8 cellular contexts compared by ENCODE assay signal in the genomic region with DNA sequence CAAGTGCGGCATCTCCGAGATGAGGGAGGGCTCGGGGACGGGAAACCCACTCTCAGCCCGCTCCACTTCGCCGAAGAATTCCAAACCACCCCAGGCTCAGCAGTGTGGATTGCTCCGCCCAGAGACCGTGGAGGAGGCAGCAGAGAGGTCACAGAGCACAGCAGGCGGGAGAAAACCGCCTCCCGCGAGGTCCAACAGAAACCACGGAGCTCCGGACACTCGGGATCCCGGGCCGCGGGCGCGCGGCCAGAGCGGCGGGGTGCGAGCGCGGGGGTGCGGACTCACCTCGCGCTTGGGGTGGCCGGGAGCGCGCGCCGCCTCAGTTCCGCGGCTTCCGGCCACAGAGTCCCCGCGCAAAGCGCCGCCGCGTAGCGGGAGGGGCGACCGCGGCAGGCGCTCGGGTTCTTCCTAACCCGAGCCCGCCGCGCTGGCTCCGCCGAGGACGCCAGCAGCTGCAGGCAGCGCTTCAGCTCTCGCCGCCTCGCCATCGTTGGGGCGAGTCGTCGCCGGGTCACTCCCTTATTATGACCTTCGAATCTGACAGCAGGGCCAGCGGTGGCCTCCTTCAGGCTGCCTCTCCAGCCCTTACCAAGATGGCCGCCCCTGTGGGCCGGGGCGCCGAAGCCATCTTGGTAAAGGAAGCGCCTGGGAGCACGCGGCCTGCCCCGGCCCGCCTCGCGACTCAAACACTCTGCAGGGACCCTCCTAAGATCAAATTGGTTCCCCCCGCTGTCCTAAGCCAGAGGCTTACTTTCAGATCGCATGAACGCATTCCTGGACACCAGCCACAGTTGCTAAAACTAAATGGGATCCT. TPM values are rescaled to one million over a fixed set of nuclear protein-coding genes. Genes with fewer than 3 reads are reported as not detected.
DNase-seq lines count a peak whose midpoint lies in the region; ATAC-seq, FAIRE-seq and TF ChIP-seq lines count a peak whose summit lies in the region.

TSS of gene NAPEPLD (minus strand) at position 106 of the 814 bp plus-strand sequence. CDS start 20,323 bp downstream, outside the sequence.

- TF ChIP-seq EP300 in upper lobe of left lung (IDR thresholded peaks at IDR 0.05): no peak

- no peaks in the 10 kb centered on the region for H3K27me3 ChIP-seq in heart right ventricle
- no peaks in the 10 kb centered on the region for H3K27me3 ChIP-seq in upper lobe of left lung

- FAIRE-seq in GM12891 (lab: Jason Lieb, UNC): peak; percentile 85

- peaks cover 0 to 30% (median 22%) of the 10 kb centered on the region in 9 donors for H3K4me1 ChIP-seq in heart right ventricle
- peaks cover 12 to 21% (median 19%) of the 10 kb centered on the region in 4 donors for H3K4me1 ChIP-seq in upper lobe of left lung

- WGBS in adipose tissue, 3 donors: 2% methylated on average over 82 of the region's 82 CpGs
- 1 to 2% methylated on average over 82 of the region's 82 CpGs for WGBS in heart right ventricle, 2 donors
- WGBS in upper lobe of left lung, 2 donors: 6 to 20% methylated on average over 7 to 44 of the region's 82 CpGs

- H3K4me3 ChIP-seq in heart right ventricle: peak within 1 kb of the TSS; percentile 46 to 90 (median 74)
- peak within 1 kb of the TSS; percentile 55 to 77 (median 68) for H3K4me3 ChIP-seq in upper lobe of left lung

- DNase-seq in GM12891 (ENCODE audit: insufficient read length, low spot score) (peak; percentile 76), NCI-H128 (lab: John Stamatoyannopoulos, UW; ENCODE audit: unreplicated experiment) (peak; percentile 84), T follicular helper cell (ENCODE audit: low read depth) (peak; percentile 54), heart right ventricle (peak; percentile 89 to 91), posterior vena cava (ENCODE audit: low spot score) (peak; percentile 95), upper lobe of left lung (peak; percentile 88 to 98)

- intact Hi-C loops in heart right ventricle (cut with DNase I): loop anchor here in 3 of 10 donors (1.0 to 10.0 kb wide), 3 partner anchors 74 to 77 kb away; partner anchors contain the start of genes ARMC10 (in 2 of the 3) and FBXL13 (in 2 of the 3)
- intact Hi-C loops in posterior vena cava (cut with DNase I): no loop called here

- H3K27ac ChIP-seq in adipose tissue (ENCODE audit: low read depth, low read length) (peak within 1 kb of the TSS; percentile 57), heart right ventricle (peak within 1 kb of the TSS; percentile 95 to 99 (median 97)), upper lobe of left lung (peak within 1 kb of the TSS; percentile 94 to 96 (median 96))

- TF ChIP-seq POLR2A in GM12891 (IDR thresholded peaks at IDR 0.05; ENCODE audit: low read depth, low read length) (peak; percentile 70), upper lobe of left lung (IDR thresholded peaks at IDR 0.05) (peak in 3 of 4 donors; percentile 20 to 77 (median 48))

- ATAC-seq in HG02678 (IDR thresholded peaks at IDR 0.05; ENCODE audit: unreplicated experiment): peak; percentile 86
- ATAC-seq in heart right ventricle: peak; percentile 95 to 98 (median 96)
- peak; percentile 94 to 97 for ATAC-seq in upper lobe of left lung (ENCODE audit: low FRiP score in 2 of 2)

- no peaks in the 10 kb centered on the region for H3K9me3 ChIP-seq in heart right ventricle
- no peaks in the 10 kb centered on the region for H3K9me3 ChIP-seq in upper lobe of left lung

- no peaks in the 10 kb centered on the region for H3K36me3 ChIP-seq in heart right ventricle
- no peaks in the 10 kb centered on the region for H3K36me3 ChIP-seq in upper lobe of left lung

- TF ChIP-seq CTCF in heart right ventricle (IDR thresholded peaks at IDR 0.05) (peak in 2 of 9 donors; percentile 17 to 20), upper lobe of left lung (IDR thresholded peaks at IDR 0.05) (peak in 2 of 6 experiments; percentile 10 to 20)

TF ChIP-seq in GM12891, 5 proteins besides CTCF, POLR2A, EP300 and RAD21:
- no peak for TF ChIP-seq PAX5 (IDR thresholded peaks at IDR 0.05; ENCODE audit: insufficient read depth, low read length, severe bottlenecking)
- 0 out of 2 replicates have a peak, but pooled peaks have one; percentile 23 for TF ChIP-seq POU2F2 (IDR thresholded peaks at IDR 0.05; ENCODE audit: low read depth, low read length)
- peak; percentile 62 for TF ChIP-seq POLR2AphosphoS5 (IDR thresholded peaks at IDR 0.05; ENCODE audit: low read depth, low read length)
- 0 out of 2 replicates have a peak, but pooled peaks have one; percentile 28 for TF ChIP-seq TAF1 (IDR thresholded peaks at IDR 0.05; ENCODE audit: low read depth, low read length)
TF ChIP-seq in GM12891: peak in this region for 3.

RNA-seq across cellular contexts. Expression of gene NAPEPLD, which starts in this region (rescaled TPM):
- polyA plus RNA-seq in GM12891 (2012; ENCODE audit: low read depth, missing spikeins): 1.5 TPM
- polyA plus RNA-seq in adipose tissue (1 to 10 TPM; 2.2 to 5.1 (median 2.6) TPM), heart right ventricle (1 to 10 TPM; 2.1 to 3.2 TPM)
- total RNA-seq in heart right ventricle (10 to 100 TPM in 3 of 10 donors, 1 to 10 TPM in 7; 7.5 to 11.6 (median 9.0) TPM), posterior vena cava (10 to 100 TPM in 1 of 2 donors, 1 to 10 TPM in 1; 9.6 to 14.3 TPM), upper lobe of left lung (10 to 100 TPM in 4 of 6 donors, 1 to 10 TPM in 2; 8.9 to 20.8 (median 10.8) TPM)

Comparison
In these comparisons a context has a peak if more than half of its experiments do, and no peak if none do; other contexts are left out.
1. Peak in every context shown above with its lines: DNase-seq, ATAC-seq, H3K4me3 ChIP-seq and H3K27ac ChIP-seq.